1 cellular context compared by ENCODE assay signal in genomic region chr20:19964289-19965263, GRCh38.
TF ChIP-seq lines count a peak whose summit lies in the region.

No MANE protein-coding gene starts in this region.

TF ChIP-seq in HepG2, 621 proteins besides CTCF, POLR2A, EP300 and RAD21 (continued from another document and continues in another):
- peak; percentile 99 for TF ChIP-seq MYPOP (CRISPR knock-in tag; IDR thresholded peaks at IDR 0.05)
- peak; percentile 100 for TF ChIP-seq ATF5 (CRISPR knock-in tag; IDR thresholded peaks at IDR 0.05; ENCODE audit: low read depth)
- peak; percentile 99 for TF ChIP-seq ZNF503 (CRISPR knock-in tag; IDR thresholded peaks at IDR 0.05)
- peak; percentile 94 for TF ChIP-seq ZBTB33 (CRISPR knock-in tag; IDR thresholded peaks at IDR 0.05)
- 0 out of 2 replicates have a peak, but pooled peaks have one; percentile 24 for TF ChIP-seq CENPX (CRISPR knock-in tag; IDR thresholded peaks at IDR 0.05)
- no peak for TF ChIP-seq RBM22 (optimal IDR thresholded peaks at IDR 0.05; ENCODE audit: low read length)
- TF ChIP-seq BCL3 (CRISPR knock-in tag; IDR thresholded peaks at IDR 0.05) = peak; percentile 100
- TF ChIP-seq KMT2A (CRISPR knock-in tag; IDR thresholded peaks at IDR 0.05) = peak; percentile 89
- peak; percentile 94 for TF ChIP-seq BHLHE40 (IDR thresholded peaks at IDR 0.05; ENCODE audit: low read length)
- TF ChIP-seq ZSCAN9 (CRISPR knock-in tag; IDR thresholded peaks at IDR 0.05; ENCODE audit: borderline replicate concordance) = peak; percentile 100
- TF ChIP-seq CREBL2 (CRISPR knock-in tag; IDR thresholded peaks at IDR 0.05; ENCODE audit: borderline replicate concordance) = peak; percentile 99; the same call in 1 of the 2 replicates
- no peak for TF ChIP-seq HMGA1 (CRISPR knock-in tag; conservative IDR thresholded peaks at IDR 0.05)
- peak; percentile 96 for TF ChIP-seq KLF15 (CRISPR knock-in tag; IDR thresholded peaks at IDR 0.05; ENCODE audit: borderline replicate concordance)
- peak; percentile 87; the same call in 1 of the 2 replicates for TF ChIP-seq SSRP1 (CRISPR knock-in tag; IDR thresholded peaks at IDR 0.05)
- no peak for TF ChIP-seq SYNCRIP (IDR thresholded peaks at IDR 0.05; ENCODE audit: insufficient read depth, low read depth, low read length)
- peak; percentile 99 for TF ChIP-seq KLF13 (CRISPR knock-in tag; IDR thresholded peaks at IDR 0.05)
- no peak for TF ChIP-seq KAT2B (IDR thresholded peaks at IDR 0.05; ENCODE audit: borderline replicate concordance, low read depth, low read length)
- peak; percentile 99 for TF ChIP-seq AKNA (CRISPR knock-in tag; IDR thresholded peaks at IDR 0.05; ENCODE audit: borderline replicate concordance)
- peak; percentile 96 for TF ChIP-seq ETV5 (CRISPR knock-in tag; IDR thresholded peaks at IDR 0.05; ENCODE audit: borderline replicate concordance)
- TF ChIP-seq NFE2 (CRISPR knock-in tag; IDR thresholded peaks at IDR 0.05) = peak; percentile 41; the same call in 1 of the 2 replicates
- TF ChIP-seq PRDM4 (CRISPR knock-in tag; IDR thresholded peaks at IDR 0.05; ENCODE audit: borderline replicate concordance) = peak; percentile 74; the same call in 1 of the 2 replicates
- peak; percentile 90 to 99 for TF ChIP-seq HMGXB4 (CRISPR knock-in tag; IDR thresholded peaks at IDR 0.05; ENCODE audit: borderline replicate concordance in 1 of 2, low read depth in 1 of 2)
- peak; percentile 99 for TF ChIP-seq EED (CRISPR knock-in tag; IDR thresholded peaks at IDR 0.05)
- no peak for TF ChIP-seq AFF4 (CRISPR knock-in tag; IDR thresholded peaks at IDR 0.05)
- peak; percentile 100 for TF ChIP-seq TSC22D2 (CRISPR knock-in tag; IDR thresholded peaks at IDR 0.05; ENCODE audit: borderline replicate concordance)
- no peak for TF ChIP-seq TRIM22 (IDR thresholded peaks at IDR 0.05)
- TF ChIP-seq RFXANK (CRISPR knock-in tag; IDR thresholded peaks at IDR 0.05) = peak; percentile 94
